ENCODE assay signal across 6 cellular contexts in the genomic region with DNA sequence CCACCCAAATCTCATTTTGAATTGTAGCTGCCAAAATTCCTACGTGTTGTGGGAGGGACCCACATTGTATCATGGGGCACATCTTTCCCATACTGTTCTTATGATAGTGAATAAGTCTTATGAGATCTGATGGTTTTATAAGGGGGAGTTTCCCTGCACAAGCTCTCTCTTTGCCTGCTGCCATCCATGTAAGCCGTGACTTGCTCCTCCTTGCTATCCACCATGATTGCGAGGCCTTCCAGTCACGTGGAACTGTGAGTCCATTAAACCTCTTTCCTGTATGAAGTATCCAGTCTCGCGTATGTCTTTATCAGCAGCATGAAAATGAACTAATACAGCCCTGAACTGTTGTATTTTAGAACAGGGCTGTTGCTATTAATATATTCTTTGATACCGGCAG. TPM values are rescaled to one million over a fixed set of nuclear protein-coding genes. Genes with fewer than 3 reads are reported as not detected.
DNase-seq lines count a peak whose midpoint lies in the region; ATAC-seq, FAIRE-seq and TF ChIP-seq lines count a peak whose summit lies in the region.
"Not testable (repeated sequence)": the region's sequence is repeated elsewhere in the genome, so short reads cannot be mapped to it uniquely, and the experiment has no call there.

No MANE protein-coding gene starts in this region.

- H3K79me1 ChIP-seq in trophoblast cell (ENCODE audit: low read length): not testable (repeated sequence)

- ATAC-seq in K562: not testable (repeated sequence)

- H3K27ac Mint-ChIP-seq in activated naive CD4-positive, alpha-beta T cell treated with anti-CD3 and anti-CD28 coated beads, Interleukin-2, amount 50 U/mL, for 24 hours: peak overlapping the region; percentile 39
- H3K27ac Mint-ChIP-seq in nephron progenitor cell: peak overlapping the region; percentile 17

- H4K12ac ChIP-seq in trophoblast cell (ENCODE audit: low read depth, low read length): not testable (repeated sequence)

- H3K36me3 ChIP-seq in HEK293 (ENCODE audit: control insufficient read depth in 2 of 2, insufficient read depth in 1 of 2, low read length in 2 of 2); K562 (ENCODE audit: control insufficient read depth, insufficient read depth, low read length); trophoblast cell (ENCODE audit: control insufficient read depth in 1 of 2, insufficient read depth in 2 of 2, low read length in 2 of 2): not testable (repeated sequence)

- H3K36me3 Mint-ChIP-seq in activated naive CD4-positive, alpha-beta T cell treated with anti-CD3 and anti-CD28 coated beads, Interleukin-2, amount 50 U/mL, for 24 hours: peaks cover 26% of the 10 kb centered on the region
- peaks cover 76% of the 10 kb centered on the region for H3K36me3 Mint-ChIP-seq in nephron progenitor cell (ENCODE audit: low read depth)

- not testable (repeated sequence) for H3K4me3 Mint-ChIP-seq in activated naive CD4-positive, alpha-beta T cell treated with anti-CD3 and anti-CD28 coated beads, Interleukin-2, amount 50 U/mL, for 24 hours; nephron progenitor cell

- not testable (repeated sequence) for H4K20me1 ChIP-seq in K562 (replicated peaks; ENCODE audit: control insufficient read depth, insufficient read depth, low read length)

- not testable (repeated sequence) for H2BK12ac ChIP-seq in trophoblast cell (ENCODE audit: low read length)

- 98% methylated on average over 6 of the region's 7 CpGs for WGBS in K562 (ENCODE audit: insufficient coverage, low coverage, missing lambda C conversion rate)
- WGBS in trophoblast cell (ENCODE audit: extremely low coverage, insufficient coverage, insufficient read length): no CpG with 5 or more reads among the region's 7 CpGs

- H3K4me3 ChIP-seq in HEK293 (ENCODE audit: low read depth, low read length); K562; trophoblast cell (ENCODE audit: low read depth, low read length): not testable (repeated sequence)

- peak overlapping the region; percentile 75 for H3K4ac ChIP-seq in trophoblast cell (ENCODE audit: low read depth, low read length)

- not testable (repeated sequence) for H2AK5ac ChIP-seq in trophoblast cell (ENCODE audit: low read length)

- not testable (repeated sequence) for H3K14ac ChIP-seq in trophoblast cell (ENCODE audit: low read length)

- H4K91ac ChIP-seq in trophoblast cell (ENCODE audit: low read depth, low read length): not testable (repeated sequence)

- peaks cover 24% of the 10 kb centered on the region for H3K4me1 ChIP-seq in HEK293 (ENCODE audit: control insufficient read depth, insufficient read depth, low read length)
- H3K4me1 ChIP-seq in K562 (replicated peaks in 1 of 2; ENCODE audit: control insufficient read depth in 2 of 2, insufficient read depth in 2 of 2, low read length in 2 of 2); trophoblast cell (ENCODE audit: control insufficient read depth in 1 of 2, insufficient read depth in 2 of 2, low read length in 2 of 2): not testable (repeated sequence)

- not testable (repeated sequence) for H2BK120ac ChIP-seq in trophoblast cell (ENCODE audit: insufficient read depth, low read length, poor library complexity)

- H3K9me1 ChIP-seq in K562 (ENCODE audit: control insufficient read depth, insufficient read depth, low read length): not testable (repeated sequence)

- not testable (repeated sequence) for H2AFZ ChIP-seq in K562 (ENCODE audit: low read depth, low read length); trophoblast cell (ENCODE audit: insufficient read depth, low read length, poor library complexity)

- not testable (repeated sequence) for TF ChIP-seq RAD21 in K562 (CRISPR knock-in tag; conservative IDR thresholded peaks at IDR 0.05 in 1 of 2, IDR thresholded peaks at IDR 0.05 in 1 of 2)

- H3K9ac ChIP-seq in K562 (ENCODE audit: insufficient read depth in 1 of 2, low read depth in 2 of 2, low read length in 2 of 2); trophoblast cell (ENCODE audit: low read length): not testable (repeated sequence)

- H3K4me2 ChIP-seq in K562 (ENCODE audit: insufficient read depth, low read length); trophoblast cell (ENCODE audit: low read length): not testable (repeated sequence)

- FAIRE-seq in K562 (lab: Jason Lieb, UNC): not testable (repeated sequence)
- peak; percentile 5 for FAIRE-seq in urothelium cell line (lab: Jason Lieb, UNC)

- peaks cover 78% of the 10 kb centered on the region for H3K4me1 Mint-ChIP-seq in activated naive CD4-positive, alpha-beta T cell treated with anti-CD3 and anti-CD28 coated beads, Interleukin-2, amount 50 U/mL, for 24 hours
- peaks cover 16% of the 10 kb centered on the region for H3K4me1 Mint-ChIP-seq in nephron progenitor cell

- H3K27ac ChIP-seq in HEK293 (ENCODE audit: extremely low read depth, low read depth, low read length); K562 (ENCODE audit: extremely low read depth, low read depth, low read length); trophoblast cell (ENCODE audit: low read depth, low read length): not testable (repeated sequence)

- not testable (repeated sequence) for TF ChIP-seq POLR2A in K562 (conservative IDR thresholded peaks at IDR 0.05)

- H2BK5ac ChIP-seq in trophoblast cell (ENCODE audit: low read depth, low read length, poor library complexity): not testable (repeated sequence)

- not testable (repeated sequence) for H3K23ac ChIP-seq in trophoblast cell (ENCODE audit: low read length)

- in situ Hi-C loops in K562 (cut with MboI): not testable (repeated sequence)

- not testable (repeated sequence) for H3K18ac ChIP-seq in trophoblast cell (ENCODE audit: low read length)

- DNase-seq in K562 (ENCODE audit: extremely low read depth in 1 of 4, low spot score in 3 of 4); nephron progenitor cell; trophoblast cell; urothelium cell line (ENCODE audit: low spot score): not testable (repeated sequence)

- POLR2A ChIA-PET in HEK293 (lab: Yijun Ruan, JAX); K562 (lab: Yijun Ruan, JAX): not testable (repeated sequence)

- not testable (repeated sequence) for TF ChIP-seq CTCF in HEK293 (tag by site-specific recombination; IDR thresholded peaks at IDR 0.05); K562 (IDR thresholded peaks at IDR 0.05 in 2 of 3, conservative IDR thresholded peaks at IDR 0.05 in 1 of 3; ENCODE audit: insufficient read depth in 2 of 3, low read depth in 1 of 3, low read length in 3 of 3); nephron progenitor cell (IDR thresholded peaks at IDR 0.05)

- BruUV-seq in K562 (replicated peaks; lab: Mats Ljungman, UMichigan): not testable (repeated sequence)

- intact Hi-C loops in K562 (cut with micrococcal nuclease): not testable (repeated sequence)

- H3K27me3 ChIP-seq in K562 (ENCODE audit: control insufficient read depth in 2 of 2, insufficient read depth in 2 of 2, low read length in 2 of 2); trophoblast cell (ENCODE audit: insufficient read depth, low read length): not testable (repeated sequence)

- not testable (repeated sequence) for H3K9me3 ChIP-seq in HEK293 (ENCODE audit: control insufficient read depth, insufficient read depth, low read depth, low read length); K562 (replicated peaks; ENCODE audit: control insufficient read depth, insufficient read depth, low read depth, low read length); trophoblast cell (ENCODE audit: insufficient read depth, low read depth, low read length)

- not testable (repeated sequence) for H4K8ac ChIP-seq in trophoblast cell (ENCODE audit: low read depth, low read length)

- H3K79me2 ChIP-seq in K562 (ENCODE audit: control insufficient read depth, insufficient read depth, low read length) (peaks cover 92% of the 10 kb centered on the region), trophoblast cell (ENCODE audit: control insufficient read depth, insufficient read depth, low read length, poor library complexity) (peaks cover 11% of the 10 kb centered on the region)

- H3K27me3 Mint-ChIP-seq in activated naive CD4-positive, alpha-beta T cell treated with anti-CD3 and anti-CD28 coated beads, Interleukin-2, amount 50 U/mL, for 24 hours; nephron progenitor cell (ENCODE audit: low read depth, poor library complexity): not testable (repeated sequence)

- H3K9me3 Mint-ChIP-seq in activated naive CD4-positive, alpha-beta T cell treated with anti-CD3 and anti-CD28 coated beads, Interleukin-2, amount 50 U/mL, for 24 hours: not testable (repeated sequence)
- peaks cover 49% of the 10 kb centered on the region for H3K9me3 Mint-ChIP-seq in nephron progenitor cell

- TF ChIP-seq EP300 in K562 (IDR thresholded peaks at IDR 0.05; ENCODE audit: low read length): not testable (repeated sequence)

- CTCF ChIA-PET in HEK293 (lab: Yijun Ruan, JAX): interaction anchor here (0.7 to 0.9 kb wide), 2 partner anchors 185 to 1494 kb away, joined by 3 read pairs; no protein-coding TSS in a partner anchor
- CTCF ChIA-PET in K562 (lab: Yijun Ruan, JAX; ENCODE audit: low intra/inter-chr PET ratio): not testable (repeated sequence)

TF ChIP-seq in K562, 482 proteins besides CTCF, POLR2A, EP300 and RAD21:
- peak; percentile 64; the same call in 1 of the 2 replicates for TF ChIP-seq ZNF431 (CRISPR knock-in tag; IDR thresholded peaks at IDR 0.05)

RNA-seq across cellular contexts. Expression of a gene that starts 40.6 kb away (rescaled TPM):
- total RNA-seq in K562 (2011; cell fraction: chromatin; rRNA removed; ENCODE audit: low replicate concordance): 26.8 and 51.3 TPM in 2 replicates
- total RNA-seq in K562 (2011; cell fraction: nucleolus; rRNA removed): 11.5 and 15.0 TPM in 2 replicates
- 19.8 and 21.6 TPM in 2 replicates for total RNA-seq in K562 (2011; cell fraction: nucleoplasm; rRNA removed)
- total RNA-seq in K562 (2014; rRNA removed) (14.3 and 15.5 TPM in 2 replicates), K562 (2014; rRNA removed; fragmentation: Illumina TruSeq; extraction: Trizol) (18.7 and 19.7 TPM in 2 replicates), K562 (2015; rRNA removed; fragmentation: Illumina TruSeq; extraction: Trizol) (22.1 and 25.0 TPM in 2 replicates), K562 (2021) (20.8 and 22.2 TPM in 2 replicates)
- polyA plus RNA-seq in K562 (2011; rRNA removed) (20.4 and 21.1 TPM in 2 replicates), K562 (2014; fragmentation: Illumina TruSeq; extraction: Trizol) (20.8 and 23.1 TPM in 2 replicates), K562 (2014; fragmentation: Nextera tagmentation; extraction: Ambion mirVana) (1 to 10 TPM; 4.7 to 5.2 TPM), K562 (2014; rRNA removed) (13.0 and 13.4 TPM in 2 replicates)
- polyA plus RNA-seq in K562 (2011; cell fraction: cytosol; rRNA removed): 9.6 and 14.7 TPM in 2 replicates
- 9.6 and 17.2 TPM in 2 replicates for polyA plus RNA-seq in K562 (2011; cell fraction: nucleus; rRNA removed)
- polyA plus RNA-seq in K562 (2012): 9.6 and 11.8 TPM in 2 replicates
- 57.1 and 60.2 TPM in 2 replicates for polyA minus RNA-seq in K562 (2011; rRNA and poly(A)+ RNA removed)
- 22.4 and 33.8 TPM in 2 replicates for polyA minus RNA-seq in K562 (2011; cell fraction: cytosol; rRNA and poly(A)+ RNA removed)
- polyA minus RNA-seq in K562 (2011; cell fraction: nucleus; rRNA and poly(A)+ RNA removed): 16.8 and 31.2 TPM in 2 replicates
- 241 and 242 TPM in 2 replicates for polyA plus RNA-seq in trophoblast cell (2013)
